ENCODE assay signal across 2 cellular contexts in genomic region chr2:96305979-96306308, GRCh38.
TF ChIP-seq lines count a peak whose summit lies in the region.

No MANE protein-coding gene starts in this region.

TF ChIP-seq in HCT116, 20 proteins besides CTCF, POLR2A, EP300 and RAD21 (continued from another document):
- TF ChIP-seq ZBTB33 (IDR thresholded peaks at IDR 0.05; ENCODE audit: extremely low read depth, insufficient replicate concordance, low read length), result no peak

TF ChIP-seq in WTC11, 78 proteins besides CTCF, POLR2A, EP300 and RAD21 (continued from another document):
- TF ChIP-seq MLX (CRISPR knock-in tag; IDR thresholded peaks at IDR 0.05) (no peak), SMAD3 (CRISPR knock-in tag; IDR thresholded peaks at IDR 0.05; ENCODE audit: borderline replicate concordance) (no peak)
TF ChIP-seq in WTC11: peak in this region for 0.
